Comparison of ENCODE assay signal across 26 cellular contexts in the genomic region with DNA sequence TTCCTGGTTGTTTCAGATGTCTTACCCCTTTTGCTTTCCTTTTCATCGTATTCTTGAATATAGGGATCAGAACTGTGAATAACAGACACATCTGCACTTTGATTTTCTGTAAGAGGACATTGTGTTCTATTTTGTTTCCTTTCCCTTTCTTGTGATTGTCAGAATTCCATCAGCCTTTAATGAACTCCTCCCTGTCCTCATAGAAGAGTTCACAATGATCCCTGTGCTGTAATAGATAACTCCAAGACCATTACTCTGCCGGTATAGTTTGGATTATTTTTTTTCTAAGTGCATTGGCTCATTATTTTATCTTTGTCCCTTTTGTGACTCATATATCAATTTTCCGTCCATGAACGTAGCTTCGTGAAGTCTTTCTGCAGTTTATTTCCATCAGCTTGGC. TPM values are rescaled to one million over a fixed set of nuclear protein-coding genes. Genes with fewer than 3 reads are reported as not detected.
DNase-seq lines count a peak whose midpoint lies in the region; ATAC-seq, FAIRE-seq and TF ChIP-seq lines count a peak whose summit lies in the region.
"Had no signal": no experiment of that assay in that cellular context is flagged by ENCODE, and none has a peak within 500 bp of the region (broad histone marks: within the 10 kb centered on the region; RNA-seq: fewer than 3 reads in every experiment).

No MANE protein-coding gene starts in this region.

- intact Hi-C loops in activated CD4-positive, alpha-beta memory T cell treated with anti-CD3 and anti-CD28 coated beads for 36 hours (cut with micrococcal nuclease) = loop anchor here (2.0 kb wide), 2 partner anchors 61 to 69 kb away; no protein-coding TSS in a partner anchor
- intact Hi-C loops in CD4-positive, alpha-beta T cell (cut with DNase I, micrococcal nuclease) = loop anchor here in 1 of 2 experiments (2.0 kb wide), 1 partner anchor 35 kb away; no protein-coding TSS in a partner anchor
- intact Hi-C loops in Panc1 (cut with micrococcal nuclease; ENCODE audit: unreplicated experiment) = no loop called here

- POLR2A ChIA-PET in activated CD4-positive, alpha-beta memory T cell treated with anti-CD3 and anti-CD28 coated beads, Interleukin-2, amount 10 ng/mL, durations not matched to agents 7 days and 5 days (lab: Charles Lee) = interaction anchor here (1.8 to 7.7 kb wide), 4 partner anchors 10 to 65 kb away, joined by 8 to 110 read pairs (median 68); no protein-coding TSS in a partner anchor
- POLR2A ChIA-PET in activated CD4-positive, alpha-beta memory T cell treated with anti-CD3 and anti-CD28 coated beads for 36 hours (lab: Charles Lee) = no interaction called here
- POLR2A ChIA-PET in CD4-positive, alpha-beta T cell (lab: Charles Lee) = interaction anchor here (2.5 to 5.0 kb wide), 4 partner anchors 9 to 45 kb away, joined by 15 to 42 read pairs (median 34); no protein-coding TSS in a partner anchor
- POLR2A ChIA-PET in Panc1 (lab: Charles Lee) = no interaction called here

- BruUV-seq in Panc1 (replicated peaks; lab: Mats Ljungman, UMichigan) = no TSS peak

- in situ Hi-C loops in Panc1 (cut with HindIII; ENCODE audit: low pct_unique_long_range_greater_than_20kb, low sequenced_read_pairs) (no loop called here), HAP-1 (cut with MboI; ENCODE audit: low sequenced_read_pairs) (no loop called here)

- no peaks in the 10 kb centered on the region for H3K79me2 ChIP-seq in keratinocyte (ENCODE audit: control insufficient read depth, insufficient read depth, low read length)

- no peaks in the 10 kb centered on the region for H3K27me3 ChIP-seq in CD4-positive, alpha-beta T cell (ENCODE audit: control insufficient read depth, insufficient read depth, low read length)
- no peaks in the 10 kb centered on the region for H3K27me3 ChIP-seq in Panc1 (ENCODE audit: control insufficient read depth, insufficient read depth, low read length)
- no peaks in the 10 kb centered on the region for H3K27me3 ChIP-seq in keratinocyte (ENCODE audit: control insufficient read depth, extremely low read depth, insufficient read depth, low read length)
- no peaks in the 10 kb centered on the region for H3K27me3 ChIP-seq in HAP-1 (ENCODE audit: low read depth)
- H3K27me3 ChIP-seq: upper lobe of right lung had no signal

- no peaks in the 10 kb centered on the region for H3K27me3 Mint-ChIP-seq in activated CD4-positive, alpha-beta memory T cell treated with anti-CD3 and anti-CD28 coated beads, Interleukin-2, amount 10 ng/mL, durations not matched to agents 7 days and 5 days
- no peaks in the 10 kb centered on the region for H3K27me3 Mint-ChIP-seq in activated CD4-positive, alpha-beta memory T cell treated with anti-CD3 and anti-CD28 coated beads for 36 hours
- H3K27me3 Mint-ChIP-seq in CD4-positive, alpha-beta T cell = no peaks in the 10 kb centered on the region

- peaks cover 17% of the 10 kb centered on the region for H3K36me3 Mint-ChIP-seq in activated CD4-positive, alpha-beta memory T cell treated with anti-CD3 and anti-CD28 coated beads, Interleukin-2, amount 10 ng/mL, durations not matched to agents 7 days and 5 days (ENCODE audit: low read depth)
- no peaks in the 10 kb centered on the region for H3K36me3 Mint-ChIP-seq in activated CD4-positive, alpha-beta memory T cell treated with anti-CD3 and anti-CD28 coated beads for 36 hours
- no peaks in the 10 kb centered on the region for H3K36me3 Mint-ChIP-seq in CD4-positive, alpha-beta T cell (ENCODE audit: low read depth)
- H3K36me3 Mint-ChIP-seq: mesothelial cell of epicardium; naive thymus-derived CD8-positive, alpha-beta T cell had no signal

- no peaks in the 10 kb centered on the region for H3K4me1 ChIP-seq in Panc1 (ENCODE audit: control insufficient read depth, insufficient read depth, low read length)
- peaks cover 27% of the 10 kb centered on the region for H3K4me1 ChIP-seq in keratinocyte (ENCODE audit: control insufficient read depth, extremely low read depth, insufficient read depth, low read length)
- no peaks in the 10 kb centered on the region for H3K4me1 ChIP-seq in HAP-1

- no peaks in the 10 kb centered on the region for H3K9me3 ChIP-seq in CD4-positive, alpha-beta T cell (ENCODE audit: control insufficient read depth, low read length)
- H3K9me3 ChIP-seq in Panc1 (ENCODE audit: control insufficient read depth, insufficient read depth, low read depth, low read length) (peaks cover 11% of the 10 kb centered on the region; the same call in 1 of the 2 replicates), keratinocyte (ENCODE audit: control insufficient read depth, low read depth, low read length) (no peaks in the 10 kb centered on the region), HAP-1 (no peaks in the 10 kb centered on the region)
- H3K9me3 ChIP-seq: upper lobe of right lung had no signal

- H3K4me3 ChIP-seq in Panc1 (ENCODE audit: low read depth in 2 of 2, low read length in 2 of 2) (no peak overlapping the region), keratinocyte (ENCODE audit: control insufficient read depth in 2 of 3, extremely low read depth in 1 of 3, insufficient read depth in 2 of 3, low read depth in 1 of 3, low read length in 3 of 3) (no peak overlapping the region), HAP-1 (no peak overlapping the region)
- H3K4me3 ChIP-seq: skin epidermis, upper lobe of right lung had no signal

- no peak overlapping the region for H3K4me2 ChIP-seq in keratinocyte (ENCODE audit: control insufficient read depth, extremely low read depth, insufficient read depth, low read depth, low read length)

- no peak for DNase-seq in activated CD4-positive, alpha-beta memory T cell treated with anti-CD3 and anti-CD28 coated beads, Interleukin-2, amount 10 ng/mL, durations not matched to agents 7 days and 5 days
- DNase-seq in activated CD4-positive, alpha-beta memory T cell treated with anti-CD3 and anti-CD28 coated beads for 36 hours = no peak
- DNase-seq in CD4-positive, alpha-beta T cell = no peak
- DNase-seq in Panc1 (ENCODE audit: low read depth, low spot score) = no peak
- no peak for DNase-seq in keratinocyte (ENCODE audit: low read depth, low spot score)
- no peak for DNase-seq in HAP-1 (ENCODE audit: low spot score in 2 of 2)
- no peak for DNase-seq in NOMO-1 (lab: John Stamatoyannopoulos, UW; ENCODE audit: unreplicated experiment in 2 of 2)
- DNase-seq: activated CD4-positive, alpha-beta T cell treated with anti-CD3 and anti-CD28 coated beads, Interleukin-2, amount 50 U/mL, for 48 hours; amniotic stem cell; DMS79; effector CD8-positive, alpha-beta T cell; KBM-7; kidney; naive thymus-derived CD8-positive, alpha-beta T cell; NCI-H1417 treated with DMSO at 0.1 percent for 48 hours; NCI-H2081; NCI-H446; NCI-H774; upper lobe of right lung had no signal

- peak overlapping the region; percentile 36 for H2AFZ ChIP-seq in keratinocyte (ENCODE audit: control insufficient read depth, low read length)

- dilution Hi-C loops in keratinocyte (cut with MboI; ENCODE audit: extremely low pct_ligation_motif_present, low sequenced_read_pairs) = no loop called here

- peak overlapping the region; percentile 88 for H3K27ac Mint-ChIP-seq in activated CD4-positive, alpha-beta memory T cell treated with anti-CD3 and anti-CD28 coated beads, Interleukin-2, amount 10 ng/mL, durations not matched to agents 7 days and 5 days
- H3K27ac Mint-ChIP-seq in activated CD4-positive, alpha-beta memory T cell treated with anti-CD3 and anti-CD28 coated beads for 36 hours = no peak overlapping the region
- H3K27ac Mint-ChIP-seq in CD4-positive, alpha-beta T cell = peak overlapping the region; percentile 73
- H3K27ac Mint-ChIP-seq: B cell, mesothelial cell of epicardium had no signal

- no peak for TF ChIP-seq CTCF in CD4-positive, alpha-beta T cell (IDR thresholded peaks at IDR 0.05)
- no peak for TF ChIP-seq CTCF in Panc1 (IDR thresholded peaks at IDR 0.05)
- TF ChIP-seq CTCF in keratinocyte (optimal IDR thresholded peaks at IDR 0.05 in 1 of 3, IDR thresholded peaks at IDR 0.05 in 1 of 3, conservative IDR thresholded peaks at IDR 0.05 in 1 of 3; ENCODE audit: extremely low read depth in 1 of 3, insufficient read depth in 2 of 3, low read length in 3 of 3) = no peak

- no peak overlapping the region for H3K4me3 Mint-ChIP-seq in activated CD4-positive, alpha-beta memory T cell treated with anti-CD3 and anti-CD28 coated beads, Interleukin-2, amount 10 ng/mL, durations not matched to agents 7 days and 5 days
- no peak overlapping the region for H3K4me3 Mint-ChIP-seq in activated CD4-positive, alpha-beta memory T cell treated with anti-CD3 and anti-CD28 coated beads for 36 hours
- no peak overlapping the region for H3K4me3 Mint-ChIP-seq in CD4-positive, alpha-beta T cell
- H3K4me3 Mint-ChIP-seq: B cell; mesothelial cell of epicardium; naive thymus-derived CD8-positive, alpha-beta T cell had no signal

- CTCF ChIA-PET in activated CD4-positive, alpha-beta memory T cell treated with anti-CD3 and anti-CD28 coated beads, Interleukin-2, amount 10 ng/mL, durations not matched to agents 7 days and 5 days (lab: Charles Lee) = interaction anchor here (0.5 to 6.4 kb wide), 7 partner anchors 10 to 76 kb away, joined by 3 to 45 read pairs (median 23); no protein-coding TSS in a partner anchor
- CTCF ChIA-PET in activated CD4-positive, alpha-beta memory T cell treated with anti-CD3 and anti-CD28 coated beads for 36 hours (lab: Charles Lee) = interaction anchor here (1.2 to 1.6 kb wide), 4 partner anchors 9 to 46 kb away, joined by 3 to 4 read pairs (median 4); no protein-coding TSS in a partner anchor
- CTCF ChIA-PET in CD4-positive, alpha-beta T cell (lab: Charles Lee) = interaction anchor here (2.5 to 4.9 kb wide), 2 partner anchors 12 to 47 kb away, joined by 8 to 28 read pairs; no protein-coding TSS in a partner anchor
- CTCF ChIA-PET in Panc1 (lab: Charles Lee) = no interaction called here

- no peaks in the 10 kb centered on the region for H4K20me1 ChIP-seq in keratinocyte (ENCODE audit: control insufficient read depth, extremely low read depth, insufficient read depth, low read length)

- H3K9ac ChIP-seq in keratinocyte (ENCODE audit: control insufficient read depth, extremely low read depth, insufficient read depth, low read length) = no peak overlapping the region

- H3K36me3 ChIP-seq in Panc1 (ENCODE audit: control insufficient read depth, insufficient read depth, low read length) (no peaks in the 10 kb centered on the region), keratinocyte (ENCODE audit: control insufficient read depth in 2 of 2, extremely low read depth in 1 of 2, insufficient read depth in 2 of 2, low read length in 2 of 2) (no peaks in the 10 kb centered on the region), HAP-1 (replicated peaks) (no peaks in the 10 kb centered on the region)
- H3K36me3 ChIP-seq: upper lobe of right lung had no signal

- FAIRE-seq in keratinocyte (lab: Jason Lieb, UNC) = no peak
- FAIRE-seq: bronchial epithelial cell, kidney had no signal

- H3K4me1 Mint-ChIP-seq in activated CD4-positive, alpha-beta memory T cell treated with anti-CD3 and anti-CD28 coated beads, Interleukin-2, amount 10 ng/mL, durations not matched to agents 7 days and 5 days = peaks cover 52% of the 10 kb centered on the region
- H3K4me1 Mint-ChIP-seq in activated CD4-positive, alpha-beta memory T cell treated with anti-CD3 and anti-CD28 coated beads for 36 hours (ENCODE audit: low read depth) = peaks cover 50% of the 10 kb centered on the region
- H3K4me1 Mint-ChIP-seq in CD4-positive, alpha-beta T cell (ENCODE audit: low read depth) = peaks cover 50% of the 10 kb centered on the region

- H3K9me3 Mint-ChIP-seq in activated CD4-positive, alpha-beta memory T cell treated with anti-CD3 and anti-CD28 coated beads, Interleukin-2, amount 10 ng/mL, durations not matched to agents 7 days and 5 days = peaks cover 5% of the 10 kb centered on the region
- H3K9me3 Mint-ChIP-seq in activated CD4-positive, alpha-beta memory T cell treated with anti-CD3 and anti-CD28 coated beads for 36 hours = no peaks in the 10 kb centered on the region
- no peaks in the 10 kb centered on the region for H3K9me3 Mint-ChIP-seq in CD4-positive, alpha-beta T cell
- H3K9me3 Mint-ChIP-seq: naive thymus-derived CD8-positive, alpha-beta T cell had no signal

- no peak overlapping the region for H3K27ac ChIP-seq in CD4-positive, alpha-beta T cell (ENCODE audit: low read depth, low read length)
- H3K27ac ChIP-seq in Panc1 (ENCODE audit: low read length) (peak overlapping the region; percentile 48; the same call in 1 of the 2 replicates), keratinocyte (ENCODE audit: control insufficient read depth, insufficient read depth, low read length) (no peak overlapping the region)
- H3K27ac ChIP-seq: RWPE1, upper lobe of right lung had no signal

- no peak for ATAC-seq in CD4-positive, alpha-beta T cell (ENCODE audit: poor library complexity)
- ATAC-seq in Panc1 (no peak), GM18870 (IDR thresholded peaks at IDR 0.05; ENCODE audit: unreplicated experiment) (no peak)
- ATAC-seq: HCT116; naive thymus-derived CD8-positive, alpha-beta T cell; upper lobe of right lung had no signal

- no peaks in the 10 kb centered on the region for H3K9me1 ChIP-seq in keratinocyte (ENCODE audit: control insufficient read depth, extremely low read depth, insufficient read depth, low read length)

RNA-seq across cellular contexts. Expression of gene PRDM8, which starts 59.7 kb away (rescaled TPM):
- total RNA-seq in activated CD4-positive, alpha-beta memory T cell treated with anti-CD3 and anti-CD28 coated beads, Interleukin-2, amount 10 ng/mL, durations not matched to agents 7 days and 5 days = 10 to 100 TPM; 18.9 to 21.9 TPM
- total RNA-seq in activated CD4-positive, alpha-beta memory T cell treated with anti-CD3 and anti-CD28 coated beads for 36 hours = 1 to 10 TPM; 3.0 to 4.3 TPM
- total RNA-seq in CD4-positive, alpha-beta T cell = 1 to 10 TPM; 4.2 to 5.1 TPM
- total RNA-seq in Panc1 (2021; ENCODE audit: unreplicated experiment) = 5.3 TPM
- polyA plus RNA-seq in Panc1 (2012; ENCODE audit: insufficient read length) = 3.1 TPM
- polyA plus RNA-seq in keratinocyte = 3.1 to 4.3 TPM (median 3.5 TPM) in 3 replicates
- polyA plus RNA-seq in keratinocyte (2011; ENCODE audit: low read depth) = not detected
- polyA plus RNA-seq in keratinocyte (2011; cell fraction: cytosol; rRNA removed) = 1.9 and 2.0 TPM in 2 replicates
- 13.4 and 15.5 TPM in 2 replicates for polyA plus RNA-seq in keratinocyte (2011; cell fraction: nucleus; rRNA removed)
- polyA plus RNA-seq in keratinocyte (2012; ENCODE audit: low replicate concordance) = 0.37 and 5.1 TPM in 2 replicates
- 0.49 to 3.8 TPM (median 1.6 TPM) in 3 replicates for polyA minus RNA-seq in keratinocyte
- 2.7 TPM for polyA minus RNA-seq in keratinocyte (2011; cell fraction: cytosol; rRNA and poly(A)+ RNA removed)
- 2.2 and 3.8 TPM in 2 replicates for polyA minus RNA-seq in keratinocyte (2011; cell fraction: nucleus; rRNA and poly(A)+ RNA removed)

Comparison
In these comparisons a context has a peak if more than half of its experiments do, and no peak if none do; other contexts are left out.
1. POLR2A ChIA-PET loops: an anchor here in activated CD4-positive, alpha-beta memory T cell treated with anti-CD3 and anti-CD28 coated beads, Interleukin-2, amount 10 ng/mL, durations not matched to agents 7 days and 5 days (1.8 to 7.7 kb wide) and CD4-positive, alpha-beta T cell (2.5 to 5.0 kb wide); none called in activated CD4-positive, alpha-beta memory T cell treated with anti-CD3 and anti-CD28 coated beads for 36 hours and Panc1.